ENCODE assay signal across 8 cellular contexts in the genomic region with DNA sequence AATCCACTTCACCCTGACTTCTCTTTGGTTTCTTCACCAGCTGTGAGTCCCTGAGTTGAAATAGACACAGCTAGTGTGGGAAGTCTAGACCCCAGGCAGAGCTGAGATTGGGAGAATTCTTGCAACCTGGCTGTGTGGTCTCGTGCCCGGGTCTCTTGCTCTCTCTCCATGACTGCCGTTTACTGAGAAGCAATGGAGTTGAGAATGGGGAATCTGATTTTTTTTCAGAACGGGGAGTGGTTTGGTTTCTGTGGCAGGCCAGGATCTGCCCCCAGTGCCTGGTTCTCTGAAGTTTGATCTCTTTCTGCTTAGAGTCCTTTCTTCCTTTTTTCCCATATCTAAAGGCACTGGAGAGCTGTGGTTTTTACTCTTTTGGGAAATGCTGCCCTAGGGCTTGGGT. TPM values are rescaled to one million over a fixed set of nuclear protein-coding genes. Genes with fewer than 3 reads are reported as not detected.
A peak's percentile ranks its signal among the peaks of the same experiment; 100 is the strongest.
DNase-seq lines count a peak whose midpoint lies in the region; ATAC-seq and TF ChIP-seq lines count a peak whose summit lies in the region.

No MANE protein-coding gene starts in this region.

- peak overlapping the region; percentile 90 for H3K4me3 ChIP-seq in BE2C (ENCODE audit: low read depth, low read length)
- H3K4me3 ChIP-seq in breast epithelium, result peak overlapping the region; percentile 80 to 97 (median 88)
- H3K4me3 ChIP-seq in mucosa of stomach (ENCODE audit: low read length), result peak overlapping the region; percentile 52

- ATAC-seq in GM21447 (IDR thresholded peaks at IDR 0.05; ENCODE audit: unreplicated experiment) (no peak), GM21381 (IDR thresholded peaks at IDR 0.05; ENCODE audit: unreplicated experiment) (no peak)

- H3K9me3 ChIP-seq in BE2C, result no peaks in the 10 kb centered on the region
- no peaks in the 10 kb centered on the region for H3K9me3 ChIP-seq in breast epithelium
- no peaks in the 10 kb centered on the region for H3K9me3 ChIP-seq in mucosa of stomach (ENCODE audit: control insufficient read depth, low read length)

- H3K9me3 Mint-ChIP-seq in IgD-negative memory B cell, result no peaks in the 10 kb centered on the region

- H3K27ac Mint-ChIP-seq in IgD-negative memory B cell, result peak overlapping the region; percentile 89 to 98 (median 94)

- H3K27me3 ChIP-seq in BE2C (no peaks in the 10 kb centered on the region), breast epithelium (no peaks in the 10 kb centered on the region), mucosa of stomach (ENCODE audit: control insufficient read depth, insufficient read depth, low read length) (no peaks in the 10 kb centered on the region)

- H3K36me3 Mint-ChIP-seq in IgD-negative memory B cell, result no peaks in the 10 kb centered on the region

- DNase-seq in BE2C, result no peak
- DNase-seq in breast epithelium (ENCODE audit: low spot score in 2 of 2), result no peak
- no peak for DNase-seq in KG1 (lab: John Stamatoyannopoulos, UW)
- no peak for DNase-seq in NCI-H1048 (lab: John Stamatoyannopoulos, UW)

- H3K4me1 Mint-ChIP-seq in IgD-negative memory B cell, result peaks cover 26 to 37% (median 27%) of the 10 kb centered on the region in 3 donors

- H3K4me1 ChIP-seq in BE2C (peaks cover 9% of the 10 kb centered on the region), breast epithelium (peaks cover 4% of the 10 kb centered on the region in 2 donors), mucosa of stomach (ENCODE audit: control insufficient read depth, insufficient read depth, low read length) (peaks cover 52% of the 10 kb centered on the region)

- H3K4me3 Mint-ChIP-seq in IgD-negative memory B cell, result peak overlapping the region; percentile 96 to 99 (median 98)

- H3K27me3 Mint-ChIP-seq in IgD-negative memory B cell, result no peaks in the 10 kb centered on the region

- TF ChIP-seq POLR2A in breast epithelium (IDR thresholded peaks at IDR 0.05), result no peak

- peaks cover 3% of the 10 kb centered on the region; the same call in 1 of the 2 replicates for H3K36me3 ChIP-seq in BE2C
- no peaks in the 10 kb centered on the region for H3K36me3 ChIP-seq in breast epithelium
- no peaks in the 10 kb centered on the region for H3K36me3 ChIP-seq in mucosa of stomach (ENCODE audit: control insufficient read depth, insufficient read depth, low read length)

- intact Hi-C loops in breast epithelium (cut with DNase I; ENCODE audit: low total_unique reads), result no loop called here

- TF ChIP-seq CTCF in BE2C (IDR thresholded peaks at IDR 0.05; ENCODE audit: low read depth, low read length) (no peak), breast epithelium (IDR thresholded peaks at IDR 0.05) (no peak)

- H3K9ac ChIP-seq in mucosa of stomach (ENCODE audit: low read length), result peak overlapping the region; percentile 90

- peak overlapping the region; percentile 94 to 98 for H3K27ac ChIP-seq in breast epithelium

RNA-seq across cellular contexts. Expression of a gene that starts 1.5 kb away (rescaled TPM):
- polyA plus RNA-seq in BE2C (2012; ENCODE audit: insufficient read depth, insufficient read length, low read depth), result 36.0 TPM
- polyA plus RNA-seq in IgD-negative memory B cell, result 61.0 TPM
- 10 to 100 TPM; 45.2 to 86.7 (median 49.5) TPM for total RNA-seq in breast epithelium

RNA-seq across cellular contexts. Expression of a gene that starts 19.1 kb away (rescaled TPM):
- 10.2 TPM for polyA plus RNA-seq in BE2C (2012; ENCODE audit: insufficient read depth, insufficient read length, low read depth)
- 1.6 TPM for polyA plus RNA-seq in IgD-negative memory B cell
- total RNA-seq in breast epithelium, result 1,000 to 10,000 TPM in 2 of 3 donors, 100 to 1,000 TPM in 1; 602 to 1,663 (median 1,380) TPM

RNA-seq across cellular contexts. Expression of a gene that starts 35.9 kb away (rescaled TPM):
- 99.2 TPM for polyA plus RNA-seq in BE2C (2012; ENCODE audit: insufficient read depth, insufficient read length, low read depth)
- polyA plus RNA-seq in IgD-negative memory B cell, result 20.6 TPM
- total RNA-seq in breast epithelium, result 10 to 100 TPM; 76.8 to 92.2 (median 86.2) TPM

RNA-seq across cellular contexts. Expression of a gene that starts 51.9 kb away (rescaled TPM):
- 68.1 TPM for polyA plus RNA-seq in BE2C (2012; ENCODE audit: insufficient read depth, insufficient read length, low read depth)
- 68.1 TPM for polyA plus RNA-seq in IgD-negative memory B cell
- total RNA-seq in breast epithelium, result 10 to 100 TPM; 43.2 to 51.5 (median 44.2) TPM

RNA-seq across cellular contexts. Expression of a gene that starts 52.5 kb away (rescaled TPM):
- 63.5 TPM for polyA plus RNA-seq in BE2C (2012; ENCODE audit: insufficient read depth, insufficient read length, low read depth)
- polyA plus RNA-seq in IgD-negative memory B cell, result 12.5 TPM
- 10 to 100 TPM; 12.3 to 13.3 (median 12.5) TPM for total RNA-seq in breast epithelium
